ENCODE assay signal across 8 cellular contexts in the genomic region with DNA sequence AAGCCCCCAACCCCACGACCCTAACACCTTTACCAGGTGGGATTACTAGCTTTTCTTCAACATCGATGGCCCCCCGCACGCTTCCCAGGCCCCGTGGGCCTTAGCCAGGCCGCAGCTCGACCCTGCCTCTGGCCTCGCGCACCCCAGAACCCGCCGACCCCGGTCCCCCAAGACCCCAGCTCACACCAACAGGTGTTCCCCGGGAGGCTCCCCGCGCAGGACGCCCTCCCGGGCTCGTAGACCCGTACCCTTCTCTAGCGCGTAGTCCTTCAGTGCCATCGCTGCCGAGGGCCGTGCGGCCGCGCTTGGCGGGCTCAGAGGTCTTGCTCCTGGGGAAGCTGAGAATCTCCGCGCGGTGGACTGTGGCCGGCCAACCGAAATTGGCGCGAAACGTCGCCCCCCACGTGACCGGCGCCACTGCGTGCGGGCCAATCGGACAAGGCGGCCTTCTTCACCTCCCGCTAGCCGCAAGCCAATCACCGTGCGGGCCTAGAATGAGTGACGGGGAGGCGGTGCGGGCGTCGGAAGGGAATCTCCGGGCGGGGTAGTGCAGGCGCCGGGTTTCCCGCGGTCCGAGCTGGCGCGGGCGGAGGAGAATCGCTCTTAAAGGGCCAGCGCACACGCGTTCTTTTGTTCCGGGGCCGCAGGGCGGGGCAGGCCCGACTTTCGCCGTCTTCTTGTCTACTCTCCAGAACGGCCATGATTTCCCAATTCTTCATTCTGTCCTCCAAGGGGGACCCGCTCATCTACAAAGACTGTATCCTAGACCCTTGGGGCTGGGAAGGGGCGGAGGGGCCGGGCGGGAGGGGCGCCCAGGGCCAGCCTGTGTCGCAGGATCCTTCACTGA.
DNase-seq lines count a peak whose midpoint lies in the region; ATAC-seq and TF ChIP-seq lines count a peak whose summit lies in the region.

TSS of gene AP4M1 (plus strand) at position 628 of the 847 bp plus-strand sequence. CDS start at position 700, 72 bp downstream.
TSS of gene MCM7 (minus strand) at position 382 of the 847 bp plus-strand sequence. CDS start at position 279, 103 bp downstream.

- no peaks in the 10 kb centered on the region for H3K27me3 Mint-ChIP-seq in central memory CD8-positive, alpha-beta T cell

- no peak for TF ChIP-seq CTCF in AG09309 (IDR thresholded peaks at IDR 0.05; ENCODE audit: control insufficient read depth, insufficient read depth, low read depth, low read length, missing control alignments)

- peak; percentile 94 for DNase-seq in AG09309 (ENCODE audit: low read depth)
- peak; percentile 93 to 97 for DNase-seq in NCI-H446 (lab: John Stamatoyannopoulos, UW)
- DNase-seq in activated CD4-positive, CD25-positive, alpha-beta regulatory T cell treated with anti-CD3 and anti-CD28 coated beads, Interleukin-2, amount 50 U/mL, for 16 hours (ENCODE audit: low read depth, low spot score): peak; percentile 94
- peak; percentile 87 to 91 for DNase-seq in central memory CD8-positive, alpha-beta T cell (ENCODE audit: low spot score in 2 of 2)
- peak; percentile 99 for DNase-seq in islet precursor cell
- peak; percentile 96 to 98 (median 98) for DNase-seq in stimulated activated CD4-positive, alpha-beta T cell treated with anti-CD3 and anti-CD28 coated beads, Interleukin-12 subunit alpha, Interleukin-12 subunit beta, amount 100 ng/mL, for 48 hours (ENCODE audit: low read depth in 2 of 3, low spot score in 1 of 3)

- H3K9me3 Mint-ChIP-seq in central memory CD8-positive, alpha-beta T cell: no peaks in the 10 kb centered on the region

- peaks cover 37% of the 10 kb centered on the region for H3K4me1 Mint-ChIP-seq in central memory CD8-positive, alpha-beta T cell

- H3K27ac Mint-ChIP-seq in central memory CD8-positive, alpha-beta T cell (ENCODE audit: low read depth): peak within 1 kb of the TSS; percentile 97

- H3K36me3 Mint-ChIP-seq in central memory CD8-positive, alpha-beta T cell (ENCODE audit: insufficient read depth): peaks cover 55% of the 10 kb centered on the region

- peak; percentile 73 for ATAC-seq in GM19025 (IDR thresholded peaks at IDR 0.05; ENCODE audit: low read depth, unreplicated experiment)
- ATAC-seq in HG03342 (IDR thresholded peaks at IDR 0.05; ENCODE audit: unreplicated experiment): peak; percentile 81
- peak; percentile 91 for ATAC-seq in central memory CD8-positive, alpha-beta T cell (replicated peaks; ENCODE audit: extremely low read depth, poor library complexity, severe bottlenecking)

- H3K4me3 Mint-ChIP-seq in central memory CD8-positive, alpha-beta T cell: peak within 1 kb of the TSS; percentile 94

- peak within 1 kb of the TSS; percentile 93 for H3K4me3 ChIP-seq in AG09309 (ENCODE audit: control insufficient read depth, low read depth, low read length)

Comparison
In these comparisons a context has a peak if more than half of its experiments do, and no peak if none do; other contexts are left out.
1. Peak in every context shown above with its lines: DNase-seq, ATAC-seq and H3K4me3 ChIP-seq.